ENCODE assay signal across 8 cellular contexts in genomic region chr16:66551788-66552287, GRCh38. TPM values are rescaled to one million over a fixed set of nuclear protein-coding genes. Genes with fewer than 3 reads are reported as not detected.
DNase-seq lines count a peak whose midpoint lies in the region; ATAC-seq and TF ChIP-seq lines count a peak whose summit lies in the region.

No MANE protein-coding gene starts in this region.

- no peak for DNase-seq in activated CD8-positive, alpha-beta memory T cell treated with anti-CD3 and anti-CD28 coated beads, Interleukin-2, amount 10 ng/mL, durations not matched to agents 7 days and 5 days
- no peak for DNase-seq in activated CD8-positive, alpha-beta memory T cell treated with anti-CD3 and anti-CD28 coated beads, Interleukin-2, amount 50 U/mL, for 4 hours
- no peak for DNase-seq in SK-N-MC (ENCODE audit: low read depth, low spot score)
- no peak for DNase-seq in foreskin keratinocyte
- no peak for DNase-seq in spleen
- DNase-seq in LoVo (ENCODE audit: low spot score), result no peak
- no peak for DNase-seq in AG08395 (ENCODE audit: low spot score)

- peak; percentile 6 for ATAC-seq in activated CD8-positive, alpha-beta memory T cell treated with anti-CD3 and anti-CD28 coated beads, Interleukin-2, amount 10 ng/mL, durations not matched to agents 7 days and 5 days
- no peak for ATAC-seq in foreskin keratinocyte
- no peak for ATAC-seq in HG03378 (IDR thresholded peaks at IDR 0.05; ENCODE audit: unreplicated experiment)

- 33 to 39% (median 36%) methylated on average over 7 to 8 of the region's 8 CpGs for WGBS in spleen, 5 donors

- H3K4me1 ChIP-seq in foreskin keratinocyte (no peaks in the 10 kb centered on the region), spleen (peaks cover 29 to 98% (median 93%) of the 10 kb centered on the region in 6 donors)

- H3K9me3 ChIP-seq in SK-N-MC (ENCODE audit: low read depth, low read length), result no peaks in the 10 kb centered on the region
- no peaks in the 10 kb centered on the region for H3K9me3 ChIP-seq in spleen

- CTCF ChIA-PET in activated CD8-positive, alpha-beta memory T cell treated with anti-CD3 and anti-CD28 coated beads, Interleukin-2, amount 10 ng/mL, durations not matched to agents 7 days and 5 days (lab: Charles Lee), result interaction anchor here (0.7 to 6.0 kb wide), 20 partner anchors 9 to 145 kb away, joined by 3 to 52 read pairs (median 6); no protein-coding TSS in a partner anchor

- peak overlapping the region; percentile 79 for H3K9ac ChIP-seq in SK-N-MC (ENCODE audit: insufficient read length)

- H3K27me3 ChIP-seq in foreskin keratinocyte, result no peaks in the 10 kb centered on the region
- H3K27me3 ChIP-seq in spleen (replicated peaks in 1 of 7), result no peaks in the 10 kb centered on the region

- peak overlapping the region; percentile 98 for H3K4me3 Mint-ChIP-seq in activated CD8-positive, alpha-beta memory T cell treated with anti-CD3 and anti-CD28 coated beads, Interleukin-2, amount 10 ng/mL, durations not matched to agents 7 days and 5 days

- no peak for TF ChIP-seq POLR2A in spleen (IDR thresholded peaks at IDR 0.05)

- peak overlapping the region; percentile 96 for H3K27ac Mint-ChIP-seq in activated CD8-positive, alpha-beta memory T cell treated with anti-CD3 and anti-CD28 coated beads, Interleukin-2, amount 10 ng/mL, durations not matched to agents 7 days and 5 days

- H3K9me3 Mint-ChIP-seq in activated CD8-positive, alpha-beta memory T cell treated with anti-CD3 and anti-CD28 coated beads, Interleukin-2, amount 10 ng/mL, durations not matched to agents 7 days and 5 days (ENCODE audit: low read depth), result no peaks in the 10 kb centered on the region

- H3K36me3 ChIP-seq in SK-N-MC (ENCODE audit: insufficient read depth, low read length) (no peaks in the 10 kb centered on the region), spleen (peaks cover 0 to 26% (median 0%) of the 10 kb centered on the region in 6 donors)

- H3K27ac ChIP-seq in SK-N-MC (peak overlapping the region; percentile 70; the same call in 1 of the 2 replicates), foreskin keratinocyte (peak overlapping the region; percentile 11), spleen (peak overlapping the region; percentile 95 to 98 (median 96))

- peaks cover 79% of the 10 kb centered on the region for H3K4me1 Mint-ChIP-seq in activated CD8-positive, alpha-beta memory T cell treated with anti-CD3 and anti-CD28 coated beads, Interleukin-2, amount 10 ng/mL, durations not matched to agents 7 days and 5 days

- intact Hi-C loops in spleen (cut with DNase I; ENCODE audit: low total_unique reads), result no loop called here

- H3K36me3 Mint-ChIP-seq in activated CD8-positive, alpha-beta memory T cell treated with anti-CD3 and anti-CD28 coated beads, Interleukin-2, amount 10 ng/mL, durations not matched to agents 7 days and 5 days, result peaks cover 34% of the 10 kb centered on the region

- H3K4me3 ChIP-seq in SK-N-MC (peak overlapping the region; percentile 77), spleen (peak overlapping the region; percentile 55 to 84 (median 73))

- TF ChIP-seq CTCF in foreskin keratinocyte (conservative IDR thresholded peaks at IDR 0.05) (no peak), spleen (IDR thresholded peaks at IDR 0.05 in 8 of 11, conservative IDR thresholded peaks at IDR 0.05 in 3 of 11) (no peak)

- no peaks in the 10 kb centered on the region for H3K27me3 Mint-ChIP-seq in activated CD8-positive, alpha-beta memory T cell treated with anti-CD3 and anti-CD28 coated beads, Interleukin-2, amount 10 ng/mL, durations not matched to agents 7 days and 5 days

RNA-seq across cellular contexts. Expression of gene CKLF, which starts 0.5 kb away (rescaled TPM):
- 100 to 1,000 TPM; 199 to 220 TPM for total RNA-seq in activated CD8-positive, alpha-beta memory T cell treated with anti-CD3 and anti-CD28 coated beads, Interleukin-2, amount 10 ng/mL, durations not matched to agents 7 days and 5 days
- 44.2 and 52.3 TPM in 2 replicates for total RNA-seq in foreskin keratinocyte
- polyA plus RNA-seq in foreskin keratinocyte, result 58.1 and 73.0 TPM in 2 replicates
- total RNA-seq in spleen, result 100 to 1,000 TPM in 3 of 7 donors, 10 to 100 TPM in 4; 65.5 to 132 (median 76.8) TPM
- polyA plus RNA-seq in spleen, result 10 to 100 TPM; 61.9 to 76.2 (median 74.7) TPM

RNA-seq across cellular contexts. Expression of gene TK2, which starts 1.9 kb away (rescaled TPM):
- total RNA-seq in activated CD8-positive, alpha-beta memory T cell treated with anti-CD3 and anti-CD28 coated beads, Interleukin-2, amount 10 ng/mL, durations not matched to agents 7 days and 5 days, result 10 to 100 TPM in 1 of 2 experiments, 1 to 10 TPM in 1; 8.5 to 10.8 TPM
- total RNA-seq in foreskin keratinocyte (14.0 and 14.9 TPM in 2 replicates), spleen (10 to 100 TPM; 21.3 to 56.6 (median 40.1) TPM)
- polyA plus RNA-seq in foreskin keratinocyte (9.2 and 11.0 TPM in 2 replicates), spleen (10 to 100 TPM in 1 of 3 donors, 1 to 10 TPM in 2; 8.3 to 19.8 (median 9.2) TPM)

RNA-seq across cellular contexts. Expression of gene CMTM1, which starts 14.4 kb away (rescaled TPM):
- total RNA-seq in activated CD8-positive, alpha-beta memory T cell treated with anti-CD3 and anti-CD28 coated beads, Interleukin-2, amount 10 ng/mL, durations not matched to agents 7 days and 5 days, result 10 to 100 TPM; 21.1 to 21.4 TPM
- 2.1 and 2.3 TPM in 2 replicates for total RNA-seq in foreskin keratinocyte
- 0.11 and 0.19 TPM in 2 replicates for polyA plus RNA-seq in foreskin keratinocyte
- total RNA-seq in spleen, result 10 to 100 TPM in 4 of 7 donors, 1 to 10 TPM in 3; 1.4 to 19.0 (median 10.7) TPM
- polyA plus RNA-seq in spleen, result 1 to 10 TPM in 1 of 3 donors, under 1 TPM in 2; 0.15 to 1.3 (median 0.33) TPM

RNA-seq across cellular contexts. Expression of gene CMTM2, which starts 27.4 kb away (rescaled TPM):
- 1 to 10 TPM; 1.1 to 1.6 TPM for total RNA-seq in activated CD8-positive, alpha-beta memory T cell treated with anti-CD3 and anti-CD28 coated beads, Interleukin-2, amount 10 ng/mL, durations not matched to agents 7 days and 5 days
- total RNA-seq in foreskin keratinocyte, result not detected in 2 replicates
- not detected in 2 replicates for polyA plus RNA-seq in foreskin keratinocyte
- 10 to 100 TPM in 4 of 7 donors, 1 to 10 TPM in 3; 3.3 to 54.6 (median 12.1) TPM for total RNA-seq in spleen
- 1 to 10 TPM in 2 of 3 donors, under 1 TPM in 1; 0.70 to 8.7 (median 5.8) TPM for polyA plus RNA-seq in spleen

RNA-seq across cellular contexts. Expression of gene CMTM3, which starts 52.7 kb away (rescaled TPM):
- total RNA-seq in activated CD8-positive, alpha-beta memory T cell treated with anti-CD3 and anti-CD28 coated beads, Interleukin-2, amount 10 ng/mL, durations not matched to agents 7 days and 5 days, result 10 to 100 TPM; 85.0 to 90.3 TPM
- total RNA-seq in foreskin keratinocyte (22.1 and 23.8 TPM in 2 replicates), spleen (10 to 100 TPM; 37.6 to 53.1 (median 41.9) TPM)
- polyA plus RNA-seq in foreskin keratinocyte (32.8 and 33.9 TPM in 2 replicates), spleen (10 to 100 TPM; 16.2 to 25.0 (median 23.4) TPM)

Comparison
In these comparisons a context has a peak if more than half of its experiments do, and no peak if none do; other contexts are left out.
1. H3K27ac ChIP-seq: peak in every context shown above with its lines; median percentile 96 in spleen; 70 in SK-N-MC; 11 in foreskin keratinocyte.